In the genomic region with DNA sequence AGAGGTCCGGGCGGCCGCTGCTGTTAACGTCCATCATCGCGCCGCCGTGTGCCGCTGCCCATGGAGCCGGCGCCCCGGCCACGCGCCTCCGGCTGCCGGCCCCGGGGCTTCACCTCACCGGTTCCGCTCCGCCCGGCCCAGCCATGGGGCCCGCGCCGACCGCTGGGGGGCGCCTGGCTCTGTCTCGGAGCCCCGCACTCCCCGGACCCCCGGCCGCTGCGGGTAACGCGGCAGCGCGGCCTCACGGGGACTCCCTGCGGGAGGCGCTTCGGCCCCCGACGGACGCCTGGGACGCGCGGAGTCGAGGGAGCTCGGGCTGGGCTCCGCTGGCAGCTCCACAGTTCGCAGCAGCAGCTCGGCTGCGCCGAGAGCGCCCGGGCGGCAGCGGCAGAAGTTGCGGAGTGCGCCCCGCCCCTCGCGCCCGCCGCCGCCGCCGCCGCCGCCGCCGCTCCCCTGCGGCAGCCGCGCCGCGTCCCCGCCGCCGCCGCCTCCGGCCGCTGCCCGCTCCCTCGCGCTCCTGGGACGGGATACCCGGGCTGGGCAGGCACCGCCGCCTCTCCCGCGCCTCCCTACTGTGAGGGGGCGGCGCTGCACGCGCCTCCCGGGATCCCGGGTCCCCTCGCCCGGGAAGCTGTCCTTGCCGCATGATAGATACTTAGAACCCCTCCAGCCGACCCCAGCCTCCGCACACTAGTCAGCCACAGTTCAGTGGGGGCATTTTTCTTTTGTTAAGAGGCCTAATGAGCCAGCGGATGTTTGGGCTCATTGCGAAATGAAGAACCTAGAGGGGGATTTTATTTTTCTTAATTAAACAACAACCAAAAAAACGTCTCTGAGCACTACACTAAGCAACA, we compare ENCODE assay signal across 7 cellular contexts. TPM values are rescaled to one million over a fixed set of nuclear protein-coding genes. Genes with fewer than 3 reads are reported as not detected.
DNase-seq lines count a peak whose midpoint lies in the region; TF ChIP-seq lines count a peak whose summit lies in the region.

Gene HTR7, minus strand, starts transcription at position 405 of the 854 bp plus-strand sequence. Its CDS starts 368 bp downstream, at position 37.

- H3K4me1 ChIP-seq in esophagus (ENCODE audit: control insufficient read depth in 2 of 2, insufficient read depth in 2 of 2, low read length in 1 of 2) (peaks cover 0 to 5% of the 10 kb centered on the region in 2 donors), stomach (peaks cover 8 to 22% (median 16%) of the 10 kb centered on the region in 4 donors)

- peaks cover 24% of the 10 kb centered on the region for H3K27me3 ChIP-seq in H7 (ENCODE audit: control insufficient read depth, insufficient read depth, low read length)
- peaks cover 0 to 6% of the 10 kb centered on the region in 2 donors for H3K27me3 ChIP-seq in esophagus (ENCODE audit: control insufficient read depth in 1 of 2, insufficient read depth in 2 of 2, low read length in 2 of 2)
- H3K27me3 ChIP-seq in stomach, result peaks cover 0 to 48% (median 37%) of the 10 kb centered on the region in 3 donors

- TF ChIP-seq CTCF in GM12875 (IDR thresholded peaks at IDR 0.05; ENCODE audit: borderline replicate concordance, insufficient read depth, low read depth, low read length) (peak; percentile 67), stomach (IDR thresholded peaks at IDR 0.05) (peak in 3 of 7 experiments; percentile 45 to 69 (median 58))

- TF ChIP-seq EP300 in stomach (IDR thresholded peaks at IDR 0.05), result no peak

- DNase-seq in H7 (peak; percentile 93), NCI-H1092 treated with DMSO at 0.1 percent for 48 hours (lab: John Stamatoyannopoulos, UW) (peak; percentile 17), myocyte (ENCODE audit: low read depth) (peak; percentile 76), stomach (peak; percentile 54)
- DNase-seq in activated CD8-positive, alpha-beta memory T cell treated with anti-CD3 and anti-CD28 coated beads, Interleukin-2, amount 50 U/mL, for 48 hours, result peak; percentile 76

- no peaks in the 10 kb centered on the region for H3K36me3 ChIP-seq in H7 (replicated peaks; ENCODE audit: control insufficient read depth, insufficient read depth, low read length)
- no peaks in the 10 kb centered on the region for H3K36me3 ChIP-seq in esophagus (ENCODE audit: control insufficient read depth in 2 of 2, insufficient read depth in 2 of 2, low read length in 1 of 2)
- no peaks in the 10 kb centered on the region for H3K36me3 ChIP-seq in stomach

- TF ChIP-seq POLR2A in stomach (IDR thresholded peaks at IDR 0.05), result no peak

- H3K9me3 ChIP-seq in esophagus (ENCODE audit: control insufficient read depth in 2 of 2, insufficient read depth in 1 of 2, low read depth in 1 of 2, low read length in 1 of 2) (no peaks in the 10 kb centered on the region), stomach (no peaks in the 10 kb centered on the region)

- 1% methylated on average over 46 to 105 of the region's 105 CpGs for WGBS in esophagus, 2 donors
- 0 to 3% (median 1%) methylated on average over 26 to 104 of the region's 105 CpGs for WGBS in stomach, 5 donors

- H3K4me3 ChIP-seq in GM12875 (ENCODE audit: low read depth, low read length) (peak within 1 kb of the TSS; percentile 57), H7 (ENCODE audit: insufficient read depth, low read depth, low read length) (peak within 1 kb of the TSS; percentile 80), esophagus (ENCODE audit: low read depth in 1 of 2, low read length in 2 of 2) (peak within 1 kb of the TSS; percentile 65), stomach (peak within 1 kb of the TSS; percentile 69 to 78 (median 71))

- H3K27ac ChIP-seq in esophagus (ENCODE audit: low read depth in 2 of 2, low read length in 1 of 2), result peak within 1 kb of the TSS; percentile 21 to 36
- peak within 1 kb of the TSS; percentile 63 to 83 (median 72) for H3K27ac ChIP-seq in stomach

- intact Hi-C loops in stomach (cut with DNase I; ENCODE audit: low total_unique reads), result no loop called here

RNA-seq across cellular contexts. Expression of gene HTR7, which starts in this region (rescaled TPM):
- 34.3 and 48.6 TPM in 2 replicates for total RNA-seq in H7 (2014; rRNA removed; shearing (Covaris generic))
- polyA plus RNA-seq in esophagus (under 1 TPM; 0.10 to 0.21 TPM), stomach (under 1 TPM; 0.28 to 0.56 (median 0.31) TPM)
- total RNA-seq in myocyte (4.2 and 18.2 TPM in 2 replicates), stomach (1 to 10 TPM in 3 of 5 donors, not detected in 2; 3.0 to 7.1 (median 5.5) TPM)
- 0.42 TPM for polyA plus RNA-seq in myocyte (2012)

Comparison
In these comparisons a context has a peak if more than half of its experiments do, and no peak if none do; other contexts are left out.
1. Peak in every context shown above with its lines: DNase-seq, H3K4me3 ChIP-seq and H3K27ac ChIP-seq.
2. DNase-seq: peak in every context shown above with its lines; median percentile 93 in H7; 76 in activated CD8-positive, alpha-beta memory T cell treated with anti-CD3 and anti-CD28 coated beads, Interleukin-2, amount 50 U/mL, for 48 hours; 76 in myocyte; 54 in stomach; 17 in NCI-H1092 treated with DMSO at 0.1 percent for 48 hours.